Comparison of ENCODE assay signal across 8 cellular contexts in the genomic region with DNA sequence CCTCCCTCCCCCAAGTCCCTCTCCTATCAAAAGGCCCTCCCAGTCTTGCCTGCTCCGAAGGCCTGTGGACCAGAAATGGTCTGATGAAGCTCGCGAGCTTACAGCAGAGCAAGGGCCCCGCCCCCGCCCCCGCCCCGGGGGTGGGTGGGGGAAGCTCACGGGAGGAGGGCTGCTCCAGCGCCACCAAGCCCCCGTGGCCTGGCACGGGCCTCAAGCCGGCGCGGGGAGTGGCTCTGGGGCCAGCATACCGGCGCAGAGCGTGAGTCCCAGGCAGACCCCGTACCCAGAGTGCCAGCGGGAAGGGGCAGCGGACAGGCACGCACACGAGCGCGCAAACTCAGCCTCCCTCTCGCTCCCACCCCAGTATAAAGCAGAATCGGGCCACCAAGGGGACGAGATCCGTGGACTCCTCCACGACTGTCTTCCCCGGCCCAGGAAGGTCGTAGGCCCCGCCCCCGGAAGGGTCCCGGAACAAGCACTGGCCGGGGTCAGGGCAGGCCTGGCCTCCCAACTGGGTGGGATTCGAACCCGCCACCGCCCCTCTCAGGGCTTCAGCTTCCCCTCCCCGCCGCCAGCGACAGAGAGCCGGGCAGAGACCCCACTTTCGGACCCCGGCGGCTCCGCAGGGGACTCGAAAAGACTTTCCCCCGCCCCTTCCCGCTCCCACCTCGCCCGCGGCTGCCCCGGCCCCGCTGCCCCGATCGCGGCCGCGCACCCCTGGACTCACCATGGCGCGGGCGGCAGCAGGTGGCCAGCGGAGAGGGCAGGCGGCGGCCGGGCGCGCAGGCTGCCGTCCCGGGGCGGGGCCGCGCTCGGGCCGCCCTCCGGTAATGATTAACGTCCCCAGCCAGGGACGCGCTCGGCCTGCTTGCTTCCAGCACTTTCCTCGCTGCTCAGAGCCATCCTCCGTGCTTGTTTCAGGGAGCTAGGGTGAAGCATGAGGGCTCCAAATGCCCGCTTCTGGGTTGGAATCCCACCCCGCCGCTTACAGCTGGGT. TPM values are rescaled to one million over a fixed set of nuclear protein-coding genes. Genes with fewer than 3 reads are reported as not detected.
DNase-seq lines count a peak whose midpoint lies in the region; ATAC-seq and TF ChIP-seq lines count a peak whose summit lies in the region.

A gene (minus strand): TSS at position 762 of the 997 bp plus-strand sequence. CDS start 32 bp downstream, at position 730.

- peak within 1 kb of the TSS; percentile 66 for H3K9ac ChIP-seq in ES-I3 (ENCODE audit: low read depth, low read length)

- H3K36me3 ChIP-seq in ES-I3 (ENCODE audit: insufficient read depth, low read length) (no peaks in the 10 kb centered on the region), gastrocnemius medialis (peaks cover 0 to 20% of the 10 kb centered on the region in 2 donors)

- H3K4me3 ChIP-seq in LNCaP clone FGC (ENCODE audit: low read depth, low read length) (peak within 1 kb of the TSS; percentile 79), astrocyte of the spinal cord (ENCODE audit: low read depth, low read length) (peak within 1 kb of the TSS; percentile 73), iPS-11a (ENCODE audit: low read depth, low read length) (peak within 1 kb of the TSS; percentile 55), gastrocnemius medialis (peak within 1 kb of the TSS; percentile 69 to 95 (median 82))

- H3K9me3 ChIP-seq in ES-I3 (ENCODE audit: control insufficient read depth, insufficient read depth, low read length) (no peaks in the 10 kb centered on the region), gastrocnemius medialis (no peaks in the 10 kb centered on the region)

- no peak for TF ChIP-seq CTCF in LNCaP clone FGC (IDR thresholded peaks at IDR 0.05; ENCODE audit: control insufficient read depth, extremely low read depth, insufficient read depth)
- no peak for TF ChIP-seq CTCF in astrocyte of the spinal cord (IDR thresholded peaks at IDR 0.05; ENCODE audit: low read depth, low read length)
- TF ChIP-seq CTCF in gastrocnemius medialis (IDR thresholded peaks at IDR 0.05 in 4 of 5, conservative IDR thresholded peaks at IDR 0.05 in 1 of 5): no peak

- ATAC-seq in GM21825 (IDR thresholded peaks at IDR 0.05; ENCODE audit: unreplicated experiment) (peak; percentile 72), gastrocnemius medialis (peak; percentile 73 to 83)

- intact Hi-C loops in gastrocnemius medialis (cut with DNase I; ENCODE audit: low total_unique reads): loop anchor here (10.0 kb wide), 1 partner anchor 433 kb away; no protein-coding TSS in a partner anchor

- DNase-seq in LNCaP clone FGC (ENCODE audit: low read depth) (peak; percentile 32), T-helper 22 cell (ENCODE audit: low read depth) (peak; percentile 55), astrocyte of the spinal cord (ENCODE audit: low read depth, low spot score) (peak; percentile 81), gastrocnemius medialis (peak; percentile 40 to 62), NCI-H446 treated with DMSO at 0.1 percent for 48 hours (lab: John Stamatoyannopoulos, UW) (no peak)

- TF ChIP-seq POLR2A in gastrocnemius medialis (IDR thresholded peaks at IDR 0.05): peak; percentile 40 to 60

- H3K27me3 ChIP-seq in gastrocnemius medialis: no peaks in the 10 kb centered on the region

- H3K4me1 ChIP-seq in ES-I3 (ENCODE audit: insufficient read depth, low read length): peaks cover 24% of the 10 kb centered on the region
- peaks cover 17 to 26% of the 10 kb centered on the region in 2 donors for H3K4me1 ChIP-seq in gastrocnemius medialis

- in situ Hi-C loops in astrocyte of the spinal cord (cut with HindIII; ENCODE audit: low sequenced_read_pairs): no loop called here
- in situ Hi-C loops in gastrocnemius medialis (cut with MboI; ENCODE audit: low sequenced_read_pairs in 4 of 4): loop anchor here in 1 of 4 donors (10.0 kb wide), 1 partner anchor 343 kb away; no protein-coding TSS in a partner anchor

- peak within 1 kb of the TSS; percentile 89 to 96 (median 94) for H3K27ac ChIP-seq in gastrocnemius medialis

RNA-seq across cellular contexts. Expression of the gene that starts here (rescaled TPM):
- total RNA-seq in gastrocnemius medialis: 10 to 100 TPM; 31.0 to 57.8 (median 52.4) TPM
